8 cellular contexts compared by ENCODE assay signal in genomic region chr13:43686557-43686956, GRCh38.
DNase-seq lines count a peak whose midpoint lies in the region; ATAC-seq and TF ChIP-seq lines count a peak whose summit lies in the region.

No MANE protein-coding gene starts in this region.

- no peak for DNase-seq in Right ventricle myocardium inferior (ENCODE audit: missing footprints)
- no peak for DNase-seq in cardiac septum (ENCODE audit: low spot score)
- DNase-seq in brain microvascular endothelial cell: peak; percentile 98
- peak; percentile 83 for DNase-seq in kidney epithelial cell (ENCODE audit: low read depth)
- peak; percentile 46 to 64 for DNase-seq in uterus
- no peak for DNase-seq in DMS153 treated with DMSO at 0.1 percent for 48 hours (lab: John Stamatoyannopoulos, UW; ENCODE audit: unreplicated experiment)
- DNase-seq in Peyer's patch: no peak
- DNase-seq in NCI-H82 (lab: John Stamatoyannopoulos, UW): no peak

- TF ChIP-seq CTCF in brain microvascular endothelial cell (IDR thresholded peaks at IDR 0.05; ENCODE audit: low read depth, low read length, missing control alignments): no peak
- no peak for TF ChIP-seq CTCF in kidney epithelial cell (IDR thresholded peaks at IDR 0.05; ENCODE audit: insufficient read depth, low read length, poor library complexity, severe bottlenecking)
- TF ChIP-seq CTCF in uterus (IDR thresholded peaks at IDR 0.05): no peak
- no peak for TF ChIP-seq CTCF in Peyer's patch (IDR thresholded peaks at IDR 0.05)

- no peak for TF ChIP-seq POLR2A in uterus (IDR thresholded peaks at IDR 0.05)
- TF ChIP-seq POLR2A in Peyer's patch (IDR thresholded peaks at IDR 0.05): no peak

- H3K27ac ChIP-seq in brain microvascular endothelial cell: peak overlapping the region; percentile 76
- peak overlapping the region; percentile 18 to 28 for H3K27ac ChIP-seq in uterus
- H3K27ac ChIP-seq in Peyer's patch: no peak overlapping the region

- no peaks in the 10 kb centered on the region for H3K4me1 ChIP-seq in uterus
- no peaks in the 10 kb centered on the region for H3K4me1 ChIP-seq in Peyer's patch

- intact Hi-C loops in Right ventricle myocardium inferior (cut with DNase I) (loop anchor here (5.0 kb wide), 3 partner anchors 81 to 214 kb away; partner anchors contain the start of gene ENOX1), cardiac septum (cut with DNase I) (loop anchor here (5.0 kb wide), 1 partner anchor 101 kb away; the partner anchor contains the start of gene ENOX1), uterus (cut with DNase I; ENCODE audit: low total_unique reads) (no loop called here)

- no peaks in the 10 kb centered on the region for H3K36me3 ChIP-seq in brain microvascular endothelial cell (replicated peaks)
- H3K36me3 ChIP-seq in kidney epithelial cell (ENCODE audit: control insufficient read depth, insufficient read depth, low read length): no peaks in the 10 kb centered on the region
- no peaks in the 10 kb centered on the region for H3K36me3 ChIP-seq in uterus
- H3K36me3 ChIP-seq in Peyer's patch: no peaks in the 10 kb centered on the region

- H3K27me3 ChIP-seq in brain microvascular endothelial cell (replicated peaks) (no peaks in the 10 kb centered on the region), kidney epithelial cell (ENCODE audit: control insufficient read depth, insufficient read depth, low read length) (no peaks in the 10 kb centered on the region), uterus (no peaks in the 10 kb centered on the region), Peyer's patch (no peaks in the 10 kb centered on the region)

- peak; percentile 80 for ATAC-seq in Right ventricle myocardium inferior

- in situ Hi-C loops in brain microvascular endothelial cell (cut with HindIII; ENCODE audit: low pct_ligation_motif_present, low sequenced_read_pairs): no loop called here

- no peak overlapping the region for H3K4me3 ChIP-seq in brain microvascular endothelial cell (ENCODE audit: low read depth, low read length)
- H3K4me3 ChIP-seq in kidney epithelial cell (ENCODE audit: low read depth, low read length): no peak overlapping the region
- no peak overlapping the region for H3K4me3 ChIP-seq in uterus
- H3K4me3 ChIP-seq in Peyer's patch: no peak overlapping the region

- H3K9me3 ChIP-seq in uterus (no peaks in the 10 kb centered on the region), Peyer's patch (no peaks in the 10 kb centered on the region)

Comparison
In these comparisons a context has a peak if more than half of its experiments do, and no peak if none do; other contexts are left out.
1. DNase-seq: peak in brain microvascular endothelial cell (single experiment), kidney epithelial cell (single experiment) and uterus (2 of 2); none in Right ventricle myocardium inferior (single experiment), cardiac septum (single experiment), DMS153 treated with DMSO at 0.1 percent for 48 hours (single experiment), Peyer's patch (0 of 3) and NCI-H82 (single experiment).
2. H3K27ac ChIP-seq: peak in brain microvascular endothelial cell (single experiment) and uterus (2 of 2); none in Peyer's patch (0 of 4).